ENCODE assay signal across 41 cellular contexts in genomic region chr17:27082775-27083154, GRCh38.
"Had no signal": no experiment of that assay in that cellular context is flagged by ENCODE, and none has a peak within 500 bp of the region (broad histone marks: within the 10 kb centered on the region; RNA-seq: fewer than 3 reads in every experiment).

No MANE protein-coding gene starts in this region.

- FAIRE-seq: astrocyte, bronchial epithelial cell had no signal

- H3K27ac Mint-ChIP-seq: activated naive CD4-positive, alpha-beta T cell treated with anti-CD3 and anti-CD28 coated beads for 36 hours; activated naive CD4-positive, alpha-beta T cell treated with anti-CD3 and anti-CD28 coated beads, Interleukin-2, amount 10 ng/mL, durations not matched to agents 7 days and 5 days; activated naive CD4-positive, alpha-beta T cell treated with anti-CD3 and anti-CD28 coated beads, Interleukin-2, amount 50 U/mL, for 24 hours; activated naive CD4-positive, alpha-beta T cell treated with anti-CD3 and anti-CD28 coated beads, Interleukin-2, amount 50 U/mL, for 72 hours; activated naive CD8-positive, alpha-beta T cell; activated naive CD8-positive, alpha-beta T cell treated with anti-CD3 and anti-CD28 coated beads for 36 hours; activated naive CD8-positive, alpha-beta T cell treated with anti-CD3 and anti-CD28 coated beads, Interleukin-2, amount 10 ng/mL, durations not matched to agents 7 days and 5 days; activated naive CD8-positive, alpha-beta T cell treated with anti-CD3 and anti-CD28 coated beads, Interleukin-2, amount 50 U/mL, for 24 hours; activated T-cell treated with anti-CD3 and anti-CD28 coated beads, Interleukin-2, amount 50 U/mL, for 24 hours; activated T-cell treated with anti-CD3 and anti-CD28 coated beads, Interleukin-2, amount 50 U/mL, for 72 hours; activated T-helper 1 cell treated with anti-CD3 and anti-CD28 coated beads, Interleukin-12 subunit alpha, Interleukin-12 subunit beta, Interleukin-2, Interleukin-4 antibody, amounts not matched to agents 30 ng/mL and 10 ng/mL and 1 ng/mL, durations not matched to agents 14 hours and 24 hours and 36 hours; activated T-helper 17 cell treated with anti-CD3 and anti-CD28 coated beads, Interleukin-2, amount 50 U/mL, for 72 hours; activated T-helper 2 cell treated with anti-CD3 and anti-CD28 coated beads, Interferon-gamma antibody, Interleukin-2, Interleukin-4, amounts not matched to agents 10 μg/mL and 5 μg/mL and 100 μg/mL, durations not matched to agents 14 hours and 24 hours and 36 hours; brain had no signal

- H3K4me1 Mint-ChIP-seq: activated naive CD4-positive, alpha-beta T cell treated with anti-CD3 and anti-CD28 coated beads, Interleukin-2, amount 10 ng/mL, durations not matched to agents 7 days and 5 days; activated naive CD4-positive, alpha-beta T cell treated with anti-CD3 and anti-CD28 coated beads, Interleukin-2, amount 50 U/mL, for 24 hours; activated naive CD8-positive, alpha-beta T cell treated with anti-CD3 and anti-CD28 coated beads for 36 hours; activated naive CD8-positive, alpha-beta T cell treated with anti-CD3 and anti-CD28 coated beads, Interleukin-2, amount 10 ng/mL, durations not matched to agents 7 days and 5 days; activated naive CD8-positive, alpha-beta T cell treated with anti-CD3 and anti-CD28 coated beads, Interleukin-2, amount 50 U/mL, for 24 hours; activated T-helper 17 cell treated with anti-CD3 and anti-CD28 coated beads, Interleukin-2, amount 50 U/mL, for 72 hours; brain; central memory CD8-positive, alpha-beta T cell had no signal

- H3K27me3 ChIP-seq: ascending aorta, body of pancreas, brain microvascular endothelial cell, breast epithelium, cardiac muscle cell had no signal

- H3K4me3 ChIP-seq: adrenal gland, ascending aorta, body of pancreas, breast epithelium, cardiac muscle cell had no signal

- DNase-seq: activated effector memory CD4-positive, alpha-beta T cell treated with anti-CD3 and anti-CD28 coated beads, Interleukin-2, amount 50 U/mL, for 16 hours; activated effector memory CD4-positive, alpha-beta T cell treated with Interleukin-2 at 50 U/mL for 16 hours; activated gamma-delta T cell; activated gamma-delta T cell treated with Interleukin-2 at 50 U/mL for 16 hours; activated naive CD4-positive, alpha-beta T cell; activated naive CD4-positive, alpha-beta T cell treated with anti-CD3 and anti-CD28 coated beads for 36 hours; activated naive CD4-positive, alpha-beta T cell treated with anti-CD3 and anti-CD28 coated beads, Interleukin-2, amount 10 ng/mL, durations not matched to agents 7 days and 5 days; activated naive CD4-positive, alpha-beta T cell treated with anti-CD3 and anti-CD28 coated beads, Interleukin-2, amount 50 U/mL, for 16 hours; activated naive CD4-positive, alpha-beta T cell treated with Interleukin-2 at 50 U/mL for 16 hours; activated naive CD8-positive, alpha-beta T cell treated with anti-CD3 and anti-CD28 coated beads for 36 hours; activated naive CD8-positive, alpha-beta T cell treated with anti-CD3 and anti-CD28 coated beads, Interleukin-2, amount 10 ng/mL, durations not matched to agents 7 days and 5 days; activated naive CD8-positive, alpha-beta T cell treated with anti-CD3 and anti-CD28 coated beads, Interleukin-2, amount 50 U/mL, for 24 hours; activated T-cell treated with anti-CD3 and anti-CD28 coated beads for 4 hours; activated T-cell treated with anti-CD3 and anti-CD28 coated beads, Interleukin-2, amount 50 U/mL, for 1 hour; activated T-cell treated with anti-CD3 and anti-CD28 coated beads, Interleukin-2, amount 50 U/mL, for 24 hours; activated T-cell treated with anti-CD3 and anti-CD28 coated beads, Interleukin-2, amount 50 U/mL, for 4 hours; activated T-cell treated with anti-CD3 and anti-CD28 coated beads, Interleukin-2, amount 50 U/mL, for 48 hours; activated T-cell treated with anti-CD3 and anti-CD28 coated beads, Interleukin-2, amount 50 U/mL, for 72 hours; adrenal gland; amniotic stem cell; amygdala; anterior cingulate cortex; aorta; body of pancreas; brain microvascular endothelial cell; caudate nucleus; central memory CD4-positive, alpha-beta T cell; cerebellar nuclear complex had no signal

- H3K4me1 ChIP-seq: adrenal gland, ascending aorta, body of pancreas, breast epithelium had no signal

- H3K4me3 Mint-ChIP-seq: activated naive CD4-positive, alpha-beta T cell treated with anti-CD3 and anti-CD28 coated beads for 36 hours; activated naive CD4-positive, alpha-beta T cell treated with anti-CD3 and anti-CD28 coated beads, Interleukin-2, amount 10 ng/mL, durations not matched to agents 7 days and 5 days; activated naive CD4-positive, alpha-beta T cell treated with anti-CD3 and anti-CD28 coated beads, Interleukin-2, amount 50 U/mL, for 24 hours; activated naive CD8-positive, alpha-beta T cell; activated naive CD8-positive, alpha-beta T cell treated with anti-CD3 and anti-CD28 coated beads for 36 hours; activated naive CD8-positive, alpha-beta T cell treated with anti-CD3 and anti-CD28 coated beads, Interleukin-2, amount 10 ng/mL, durations not matched to agents 7 days and 5 days; activated naive CD8-positive, alpha-beta T cell treated with anti-CD3 and anti-CD28 coated beads, Interleukin-2, amount 50 U/mL, for 24 hours; activated T-cell treated with anti-CD3 and anti-CD28 coated beads, Interleukin-2, amount 50 U/mL, for 24 hours; activated T-cell treated with anti-CD3 and anti-CD28 coated beads, Interleukin-2, amount 50 U/mL, for 4 hours; activated T-cell treated with anti-CD3 and anti-CD28 coated beads, Interleukin-2, amount 50 U/mL, for 72 hours; activated T-helper 1 cell treated with anti-CD3 and anti-CD28 coated beads, Interleukin-12 subunit alpha, Interleukin-12 subunit beta, Interleukin-2, Interleukin-4 antibody, amounts not matched to agents 30 ng/mL and 10 ng/mL and 1 ng/mL, durations not matched to agents 14 hours and 24 hours and 36 hours; activated T-helper 17 cell treated with anti-CD3 and anti-CD28 coated beads, Interleukin-2, amount 50 U/mL, for 72 hours; brain; central memory CD8-positive, alpha-beta T cell had no signal

- H3K36me3 ChIP-seq: adrenal gland, ascending aorta, brain microvascular endothelial cell, breast epithelium, cardiac muscle cell had no signal

- H3K9me3 ChIP-seq: adrenal gland, ascending aorta, body of pancreas, breast epithelium had no signal

- H3K9me3 Mint-ChIP-seq: activated naive CD4-positive, alpha-beta T cell treated with anti-CD3 and anti-CD28 coated beads for 36 hours; activated naive CD4-positive, alpha-beta T cell treated with anti-CD3 and anti-CD28 coated beads, Interleukin-2, amount 10 ng/mL, durations not matched to agents 7 days and 5 days; activated naive CD4-positive, alpha-beta T cell treated with anti-CD3 and anti-CD28 coated beads, Interleukin-2, amount 50 U/mL, for 24 hours; activated naive CD8-positive, alpha-beta T cell treated with anti-CD3 and anti-CD28 coated beads for 36 hours; activated naive CD8-positive, alpha-beta T cell treated with anti-CD3 and anti-CD28 coated beads, Interleukin-2, amount 10 ng/mL, durations not matched to agents 7 days and 5 days; activated naive CD8-positive, alpha-beta T cell treated with anti-CD3 and anti-CD28 coated beads, Interleukin-2, amount 50 U/mL, for 24 hours; activated T-cell treated with anti-CD3 and anti-CD28 coated beads, Interleukin-2, amount 50 U/mL, for 24 hours; activated T-cell treated with anti-CD3 and anti-CD28 coated beads, Interleukin-2, amount 50 U/mL, for 4 hours; activated T-helper 1 cell treated with anti-CD3 and anti-CD28 coated beads, Interleukin-12 subunit alpha, Interleukin-12 subunit beta, Interleukin-2, Interleukin-4 antibody, amounts not matched to agents 30 ng/mL and 10 ng/mL and 1 ng/mL, durations not matched to agents 14 hours and 24 hours and 36 hours; activated T-helper 17 cell treated with anti-CD3 and anti-CD28 coated beads, Interleukin-2, amount 50 U/mL, for 72 hours; activated T-helper 2 cell treated with anti-CD3 and anti-CD28 coated beads, Interferon-gamma antibody, Interleukin-2, Interleukin-4, amounts not matched to agents 10 μg/mL and 5 μg/mL and 100 μg/mL, durations not matched to agents 14 hours and 24 hours and 36 hours had no signal

- H3K36me3 Mint-ChIP-seq: activated naive CD4-positive, alpha-beta T cell treated with anti-CD3 and anti-CD28 coated beads, Interleukin-2, amount 10 ng/mL, durations not matched to agents 7 days and 5 days; activated naive CD4-positive, alpha-beta T cell treated with anti-CD3 and anti-CD28 coated beads, Interleukin-2, amount 50 U/mL, for 24 hours; activated naive CD4-positive, alpha-beta T cell treated with anti-CD3 and anti-CD28 coated beads, Interleukin-2, amount 50 U/mL, for 72 hours; activated naive CD8-positive, alpha-beta T cell; activated naive CD8-positive, alpha-beta T cell treated with anti-CD3 and anti-CD28 coated beads for 36 hours; activated naive CD8-positive, alpha-beta T cell treated with anti-CD3 and anti-CD28 coated beads, Interleukin-2, amount 10 ng/mL, durations not matched to agents 7 days and 5 days; brain had no signal

- H3K27ac ChIP-seq: adrenal gland, ascending aorta, body of pancreas, brain microvascular endothelial cell, breast epithelium, cardiac muscle cell had no signal

- ATAC-seq: activated naive CD4-positive, alpha-beta T cell treated with anti-CD3 and anti-CD28 coated beads, Interleukin-2, amount 50 U/mL, for 72 hours; activated naive CD8-positive, alpha-beta T cell treated with anti-CD3 and anti-CD28 coated beads, Interleukin-2, amount 50 U/mL, for 24 hours; activated T-cell treated with anti-CD3 and anti-CD28 coated beads, Interleukin-2, amount 50 U/mL, for 4 hours; activated T-cell treated with anti-CD3 and anti-CD28 coated beads, Interleukin-2, amount 50 U/mL, for 72 hours; activated T-helper 17 cell treated with anti-CD3 and anti-CD28 coated beads, Interleukin-2, amount 50 U/mL, for 72 hours; body of pancreas had no signal

- H3K27me3 Mint-ChIP-seq: activated naive CD4-positive, alpha-beta T cell treated with anti-CD3 and anti-CD28 coated beads, Interleukin-2, amount 10 ng/mL, durations not matched to agents 7 days and 5 days; activated naive CD8-positive, alpha-beta T cell treated with anti-CD3 and anti-CD28 coated beads for 36 hours; activated naive CD8-positive, alpha-beta T cell treated with anti-CD3 and anti-CD28 coated beads, Interleukin-2, amount 10 ng/mL, durations not matched to agents 7 days and 5 days; activated T-cell treated with anti-CD3 and anti-CD28 coated beads, Interleukin-2, amount 50 U/mL, for 24 hours had no signal
